32 cellular contexts compared by ENCODE assay signal in the genomic region with DNA sequence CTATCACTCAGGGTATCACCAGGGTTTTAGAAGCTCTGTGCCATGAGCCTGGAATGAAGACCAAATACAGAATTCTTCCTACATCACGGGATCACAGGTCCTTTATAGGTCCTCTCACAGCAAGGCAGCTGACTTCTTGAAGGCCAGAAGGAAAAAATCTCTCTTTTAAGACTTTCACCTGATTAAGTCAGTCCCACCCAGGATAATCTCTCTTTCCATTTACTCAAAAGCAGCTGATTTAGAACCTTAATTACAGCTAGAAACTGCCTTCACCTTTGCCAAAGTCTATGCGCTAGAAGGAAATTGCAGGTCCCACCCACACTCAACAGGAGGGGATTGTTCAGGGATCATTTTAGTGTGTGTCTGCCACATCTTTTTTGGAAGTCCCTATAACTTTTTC.
"Had no signal": no experiment of that assay in that cellular context is flagged by ENCODE, and none has a peak within 500 bp of the region (broad histone marks: within the 10 kb centered on the region; RNA-seq: fewer than 3 reads in every experiment).

No MANE protein-coding gene starts in this region.

- FAIRE-seq: astrocyte, bronchial epithelial cell had no signal

- H3K27me3 ChIP-seq: ascending aorta, body of pancreas, brain microvascular endothelial cell had no signal

- DNase-seq: activated effector memory CD4-positive, alpha-beta T cell treated with anti-CD3 and anti-CD28 coated beads, Interleukin-2, amount 50 U/mL, for 16 hours; activated effector memory CD4-positive, alpha-beta T cell treated with Interleukin-2 at 50 U/mL for 16 hours; activated gamma-delta T cell; activated gamma-delta T cell treated with Interleukin-2 at 50 U/mL for 16 hours; activated naive CD4-positive, alpha-beta T cell; activated naive CD4-positive, alpha-beta T cell treated with anti-CD3 and anti-CD28 coated beads for 36 hours; activated naive CD4-positive, alpha-beta T cell treated with anti-CD3 and anti-CD28 coated beads, Interleukin-2, amount 10 ng/mL, durations not matched to agents 7 days and 5 days; activated naive CD4-positive, alpha-beta T cell treated with anti-CD3 and anti-CD28 coated beads, Interleukin-2, amount 50 U/mL, for 16 hours; activated naive CD4-positive, alpha-beta T cell treated with Interleukin-2 at 50 U/mL for 16 hours; activated naive CD8-positive, alpha-beta T cell treated with anti-CD3 and anti-CD28 coated beads for 36 hours; activated naive CD8-positive, alpha-beta T cell treated with anti-CD3 and anti-CD28 coated beads, Interleukin-2, amount 10 ng/mL, durations not matched to agents 7 days and 5 days; activated naive CD8-positive, alpha-beta T cell treated with anti-CD3 and anti-CD28 coated beads, Interleukin-2, amount 50 U/mL, for 24 hours; activated T-cell treated with anti-CD3 and anti-CD28 coated beads, Interleukin-2, amount 50 U/mL, for 4 hours; activated T-cell treated with anti-CD3 and anti-CD28 coated beads, Interleukin-2, amount 50 U/mL, for 48 hours; activated T-cell treated with anti-CD3 and anti-CD28 coated beads, Interleukin-2, amount 50 U/mL, for 72 hours; adrenal gland; amniotic stem cell; amygdala; anterior cingulate cortex; aorta; body of pancreas; brain microvascular endothelial cell; caudate nucleus; central memory CD4-positive, alpha-beta T cell; cerebellar nuclear complex had no signal

- ATAC-seq: activated naive CD4-positive, alpha-beta T cell treated with anti-CD3 and anti-CD28 coated beads, Interleukin-2, amount 50 U/mL, for 72 hours; activated naive CD8-positive, alpha-beta T cell treated with anti-CD3 and anti-CD28 coated beads, Interleukin-2, amount 50 U/mL, for 24 hours; activated T-cell treated with anti-CD3 and anti-CD28 coated beads, Interleukin-2, amount 50 U/mL, for 4 hours; activated T-cell treated with anti-CD3 and anti-CD28 coated beads, Interleukin-2, amount 50 U/mL, for 72 hours; activated T-helper 17 cell treated with anti-CD3 and anti-CD28 coated beads, Interleukin-2, amount 50 U/mL, for 72 hours; body of pancreas had no signal

- H3K4me3 ChIP-seq: adrenal gland, ascending aorta, body of pancreas, breast epithelium, cardiac muscle cell had no signal

- H3K36me3 ChIP-seq: adrenal gland, ascending aorta, brain microvascular endothelial cell, breast epithelium, cardiac muscle cell had no signal

- H3K4me1 ChIP-seq: adrenal gland, ascending aorta, body of pancreas, breast epithelium had no signal

- H3K9me3 ChIP-seq: adrenal gland, ascending aorta, body of pancreas, breast epithelium had no signal

- H3K27ac ChIP-seq: adrenal gland, ascending aorta, body of pancreas, brain microvascular endothelial cell, breast epithelium, cardiac muscle cell had no signal
